ENCODE assay signal across 7 cellular contexts in the genomic region with DNA sequence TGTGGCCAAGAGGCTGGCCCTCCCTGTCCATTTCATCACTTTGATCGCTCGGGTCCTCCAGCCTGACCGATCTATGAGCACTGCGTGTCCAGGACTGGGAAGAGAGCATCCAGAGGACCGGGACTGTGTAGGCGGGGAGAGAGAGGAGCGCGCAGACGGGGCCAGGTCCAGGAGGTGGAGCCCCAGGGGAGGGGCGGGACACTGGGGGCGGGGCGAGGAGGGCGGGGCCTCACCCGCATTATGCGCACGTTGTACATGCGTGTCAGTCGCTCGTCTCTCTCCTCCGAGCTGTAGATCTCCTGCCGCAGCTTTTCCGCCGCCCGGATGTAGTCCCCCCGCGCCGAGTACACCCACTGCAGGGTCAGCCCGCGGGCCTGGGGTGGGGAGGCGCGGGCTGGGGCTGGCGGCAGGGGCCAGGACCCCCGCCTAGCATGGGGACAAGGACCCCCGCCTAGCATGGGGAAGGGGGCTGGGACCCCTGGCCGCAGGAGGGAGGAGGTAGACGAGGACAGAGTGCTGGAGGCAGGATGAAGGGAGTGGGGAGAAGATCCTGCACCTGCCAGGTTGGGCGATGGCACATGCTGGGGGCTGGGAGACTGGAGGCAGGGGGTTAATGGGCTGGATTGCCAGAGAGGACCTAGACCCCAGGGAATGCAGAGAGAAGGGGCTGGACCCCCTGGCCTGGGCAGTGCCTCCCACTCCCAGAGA. TPM values are rescaled to one million over a fixed set of nuclear protein-coding genes. Genes with fewer than 3 reads are reported as not detected.
DNase-seq lines count a peak whose midpoint lies in the region; ATAC-seq lines count a peak whose summit lies in the region.

No MANE protein-coding gene starts in this region.

- peaks cover 23% of the 10 kb centered on the region for H3K36me3 Mint-ChIP-seq in activated CD8-positive, alpha-beta T cell treated with anti-CD3 and anti-CD28 coated beads, Interleukin-2, amount 10 ng/mL, durations not matched to agents 7 days and 5 days (ENCODE audit: low read depth)

- WGBS in ectodermal cell, 2 experiments, result 6 to 7% methylated on average over 37 of the region's 37 CpGs
- no CpG with 5 or more reads among the region's 37 CpGs for WGBS in mesendoderm (ENCODE audit: extremely low coverage, insufficient coverage, low lambda C conversion rate)

- H3K27ac ChIP-seq in ectodermal cell (ENCODE audit: insufficient read depth, low read depth, low read length, poor library complexity, severe bottlenecking), result no peak overlapping the region
- H3K27ac ChIP-seq in mesendoderm (ENCODE audit: low read depth, low read length), result no peak overlapping the region

- H3K4me3 Mint-ChIP-seq in activated CD8-positive, alpha-beta T cell treated with anti-CD3 and anti-CD28 coated beads, Interleukin-2, amount 10 ng/mL, durations not matched to agents 7 days and 5 days, result peak overlapping the region; percentile 79

- no peaks in the 10 kb centered on the region for H3K9me3 Mint-ChIP-seq in activated CD8-positive, alpha-beta T cell treated with anti-CD3 and anti-CD28 coated beads, Interleukin-2, amount 10 ng/mL, durations not matched to agents 7 days and 5 days (ENCODE audit: insufficient read depth)

- no peaks in the 10 kb centered on the region for H3K79me2 ChIP-seq in mesendoderm (ENCODE audit: control insufficient read depth, insufficient read depth, low read length)

- peak overlapping the region; percentile 90 for H3K27ac Mint-ChIP-seq in activated CD8-positive, alpha-beta T cell treated with anti-CD3 and anti-CD28 coated beads, Interleukin-2, amount 10 ng/mL, durations not matched to agents 7 days and 5 days

- H3K4me1 Mint-ChIP-seq in activated CD8-positive, alpha-beta T cell treated with anti-CD3 and anti-CD28 coated beads, Interleukin-2, amount 10 ng/mL, durations not matched to agents 7 days and 5 days (ENCODE audit: low read depth), result peaks cover 68% of the 10 kb centered on the region

- no peaks in the 10 kb centered on the region for H3K27me3 Mint-ChIP-seq in activated CD8-positive, alpha-beta T cell treated with anti-CD3 and anti-CD28 coated beads, Interleukin-2, amount 10 ng/mL, durations not matched to agents 7 days and 5 days (ENCODE audit: low read depth)

- H3K4me1 ChIP-seq in ectodermal cell (ENCODE audit: control insufficient read depth, insufficient read depth, low read length) (peaks cover 5% of the 10 kb centered on the region), mesendoderm (ENCODE audit: control insufficient read depth, low read depth, low read length) (no peaks in the 10 kb centered on the region)

- peaks cover 17% of the 10 kb centered on the region for H3K27me3 ChIP-seq in ectodermal cell (ENCODE audit: control insufficient read depth, insufficient read depth, low read length, poor library complexity, severe bottlenecking)
- no peaks in the 10 kb centered on the region for H3K27me3 ChIP-seq in mesendoderm (ENCODE audit: insufficient read depth, low read length, poor library complexity)

- H3K4me2 ChIP-seq in mesendoderm (ENCODE audit: low read length), result peak overlapping the region; percentile 44

- H3K79me1 ChIP-seq in mesendoderm (ENCODE audit: low read length), result no peaks in the 10 kb centered on the region

- H3K23ac ChIP-seq in mesendoderm (ENCODE audit: low read length), result no peak overlapping the region

- H4K8ac ChIP-seq in mesendoderm (ENCODE audit: low read depth, low read length), result no peak overlapping the region

- peak overlapping the region; percentile 41 for H3K9ac ChIP-seq in mesendoderm (ENCODE audit: low read length)

- ATAC-seq in GM18907 (IDR thresholded peaks at IDR 0.05; ENCODE audit: unreplicated experiment) (peak; percentile 87), HG03139 (IDR thresholded peaks at IDR 0.05; ENCODE audit: unreplicated experiment) (peak; percentile 81)
- peak; percentile 96 for ATAC-seq in activated CD8-positive, alpha-beta T cell treated with anti-CD3 and anti-CD28 coated beads, Interleukin-2, amount 10 ng/mL, durations not matched to agents 7 days and 5 days

- H2AK5ac ChIP-seq in mesendoderm (ENCODE audit: low read length), result no peak overlapping the region

- H3K4me3 ChIP-seq in ectodermal cell (ENCODE audit: insufficient read depth, low read depth, low read length) (peak overlapping the region; percentile 36), mesendoderm (ENCODE audit: low read length) (no peak overlapping the region)

- H2BK15ac ChIP-seq in mesendoderm (replicated peaks; ENCODE audit: low read depth), result no peak overlapping the region

- H3K4ac ChIP-seq in mesendoderm (ENCODE audit: low read depth, low read length), result no peak overlapping the region

- H4K5ac ChIP-seq in mesendoderm (ENCODE audit: low read length), result no peak overlapping the region

- peak overlapping the region; percentile 57 for H3K56ac ChIP-seq in mesendoderm (ENCODE audit: low read length)

- POLR2A ChIA-PET in activated CD8-positive, alpha-beta T cell treated with anti-CD3 and anti-CD28 coated beads, Interleukin-2, amount 10 ng/mL, durations not matched to agents 7 days and 5 days (lab: Charles Lee), result interaction anchor here (0.6 to 2.0 kb wide), 10 partner anchors 10 to 240 kb away, joined by 3 to 9 read pairs (median 6); a partner anchor contains a TSS

- H2BK5ac ChIP-seq in mesendoderm (ENCODE audit: low read length), result no peak overlapping the region

- no peaks in the 10 kb centered on the region for H3K9me3 ChIP-seq in ectodermal cell (ENCODE audit: control insufficient read depth, low read length)

- H3K36me3 ChIP-seq in ectodermal cell (ENCODE audit: control insufficient read depth, insufficient read depth, low read length) (no peaks in the 10 kb centered on the region), mesendoderm (ENCODE audit: control insufficient read depth, insufficient read depth, low read length) (no peaks in the 10 kb centered on the region)

- H2BK120ac ChIP-seq in mesendoderm (ENCODE audit: low read depth, low read length), result no peak overlapping the region

- CTCF ChIA-PET in activated CD8-positive, alpha-beta T cell treated with anti-CD3 and anti-CD28 coated beads, Interleukin-2, amount 10 ng/mL, durations not matched to agents 7 days and 5 days (lab: Charles Lee), result interaction anchor here (1.4 to 2.0 kb wide), 5 partner anchors 10 to 79 kb away, joined by 3 to 12 read pairs (median 9); a partner anchor contains a TSS

- H3K18ac ChIP-seq in mesendoderm (ENCODE audit: low read length), result no peak overlapping the region

- DNase-seq in NCI-H774 (lab: John Stamatoyannopoulos, UW) (peak; percentile 62), mesendoderm (peak; percentile 81)
- DNase-seq in activated CD8-positive, alpha-beta T cell treated with anti-CD3 and anti-CD28 coated beads, Interleukin-2, amount 10 ng/mL, durations not matched to agents 7 days and 5 days, result peak; percentile 95
- peak; percentile 74 to 81 for DNase-seq in stimulated activated CD8-positive, alpha-beta memory T cell treated with anti-CD3 and anti-CD28 coated beads, Interleukin-15, amount 100 ng/mL, for 4 hours (ENCODE audit: low read depth in 2 of 2)

RNA-seq across cellular contexts. Expression of a gene that starts 14.3 kb away (rescaled TPM):
- 10 to 100 TPM; 42.1 to 43.5 TPM for total RNA-seq in activated CD8-positive, alpha-beta T cell treated with anti-CD3 and anti-CD28 coated beads, Interleukin-2, amount 10 ng/mL, durations not matched to agents 7 days and 5 days
- polyA plus RNA-seq in ectodermal cell (2013, experiment 1 of 4), result 27.2 TPM
- polyA plus RNA-seq in ectodermal cell (2013, experiment 2 of 4), result 24.4 TPM
- polyA plus RNA-seq in ectodermal cell (2013, experiment 3 of 4), result 28.9 TPM
- 29.5 TPM for polyA plus RNA-seq in ectodermal cell (2013, experiment 4 of 4)
- 16.3 TPM for polyA plus RNA-seq in mesendoderm (2013, experiment 1 of 2)
- 16.5 TPM for polyA plus RNA-seq in mesendoderm (2013, experiment 2 of 2)

RNA-seq across cellular contexts. Expression of a gene that starts 14.7 kb away (rescaled TPM):
- 10 to 100 TPM; 13.1 to 14.5 TPM for total RNA-seq in activated CD8-positive, alpha-beta T cell treated with anti-CD3 and anti-CD28 coated beads, Interleukin-2, amount 10 ng/mL, durations not matched to agents 7 days and 5 days
- 0.96 TPM for polyA plus RNA-seq in ectodermal cell (2013, experiment 1 of 4)
- 1.6 TPM for polyA plus RNA-seq in ectodermal cell (2013, experiment 2 of 4)
- 1.0 TPM for polyA plus RNA-seq in ectodermal cell (2013, experiment 3 of 4)
- polyA plus RNA-seq in ectodermal cell (2013, experiment 4 of 4), result 1.1 TPM
- 1.0 TPM for polyA plus RNA-seq in mesendoderm (2013, experiment 1 of 2)
- 0.84 TPM for polyA plus RNA-seq in mesendoderm (2013, experiment 2 of 2)

RNA-seq across cellular contexts. Expression of a gene that starts 24.5 kb away (rescaled TPM):
- total RNA-seq in activated CD8-positive, alpha-beta T cell treated with anti-CD3 and anti-CD28 coated beads, Interleukin-2, amount 10 ng/mL, durations not matched to agents 7 days and 5 days, result 10 to 100 TPM; 17.0 to 17.6 TPM
- polyA plus RNA-seq in ectodermal cell (2013, experiment 1 of 4), result 46.3 TPM
- 35.8 TPM for polyA plus RNA-seq in ectodermal cell (2013, experiment 2 of 4)
- polyA plus RNA-seq in ectodermal cell (2013, experiment 3 of 4), result 36.4 TPM
- 46.4 TPM for polyA plus RNA-seq in ectodermal cell (2013, experiment 4 of 4)
- polyA plus RNA-seq in mesendoderm (2013, experiment 1 of 2), result 32.1 TPM
- 33.1 TPM for polyA plus RNA-seq in mesendoderm (2013, experiment 2 of 2)

RNA-seq across cellular contexts. Expression of a gene that starts 29.6 kb away (rescaled TPM):
- total RNA-seq in activated CD8-positive, alpha-beta T cell treated with anti-CD3 and anti-CD28 coated beads, Interleukin-2, amount 10 ng/mL, durations not matched to agents 7 days and 5 days, result not detected
- 0.43 TPM for polyA plus RNA-seq in ectodermal cell (2013, experiment 1 of 4)
- polyA plus RNA-seq in ectodermal cell (2013, experiment 2 of 4), result 0.57 TPM
- 0.75 TPM for polyA plus RNA-seq in ectodermal cell (2013, experiment 3 of 4)
- polyA plus RNA-seq in ectodermal cell (2013, experiment 4 of 4), result 0.77 TPM
- 0.39 TPM for polyA plus RNA-seq in mesendoderm (2013, experiment 1 of 2)
- 0.42 TPM for polyA plus RNA-seq in mesendoderm (2013, experiment 2 of 2)

RNA-seq across cellular contexts. Expression of a gene that starts 40.6 kb away (rescaled TPM):
- under 1 TPM; 0.37 to 0.45 TPM for total RNA-seq in activated CD8-positive, alpha-beta T cell treated with anti-CD3 and anti-CD28 coated beads, Interleukin-2, amount 10 ng/mL, durations not matched to agents 7 days and 5 days
- polyA plus RNA-seq in ectodermal cell (2013, experiment 1 of 4), result 2.2 TPM
- 1.5 TPM for polyA plus RNA-seq in ectodermal cell (2013, experiment 2 of 4)
- polyA plus RNA-seq in ectodermal cell (2013, experiment 3 of 4), result 1.3 TPM
- polyA plus RNA-seq in ectodermal cell (2013, experiment 4 of 4), result 1.3 TPM
- 0.13 TPM for polyA plus RNA-seq in mesendoderm (2013, experiment 1 of 2)
- 0.11 TPM for polyA plus RNA-seq in mesendoderm (2013, experiment 2 of 2)
